ENCODE assay signal across 23 cellular contexts in the genomic region with DNA sequence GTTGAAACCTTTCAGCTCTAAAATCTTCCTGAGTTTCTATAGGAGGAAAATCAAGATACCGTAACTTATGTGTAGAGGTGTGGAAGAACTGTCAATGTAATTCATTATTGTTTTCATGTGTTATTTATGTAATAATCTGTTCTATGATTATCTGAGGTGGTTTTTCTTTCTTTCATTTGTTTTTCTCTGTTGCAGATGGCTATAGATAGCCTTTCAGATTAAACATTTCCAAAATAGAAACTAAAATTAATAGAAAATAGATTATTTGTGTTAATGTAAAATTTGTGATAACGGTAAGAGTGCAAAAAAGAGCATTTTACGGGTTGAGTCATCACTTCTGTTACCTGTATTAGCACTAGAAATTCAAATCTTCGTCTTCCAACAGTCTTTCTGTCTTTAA.
"Had no signal": no experiment of that assay in that cellular context is flagged by ENCODE, and none has a peak within 500 bp of the region (broad histone marks: within the 10 kb centered on the region; RNA-seq: fewer than 3 reads in every experiment).

No MANE protein-coding gene starts in this region.

- H3K36me3 ChIP-seq: ovary, right atrium auricular region had no signal

- H3K27ac ChIP-seq: heart left ventricle, neural progenitor cell, ovary, right atrium auricular region, sigmoid colon, skin epidermis, suprapubic skin, thyroid gland had no signal

- H3K4me3 Mint-ChIP-seq: natural killer cell treated with Interleukin-12 subunit alpha and Interleukin-12 subunit beta and Interleukin-15 and Interleukin-18, amount 100 ng/mL, for 72 hours; neural progenitor cell; type B pancreatic cell had no signal

- H2AFZ ChIP-seq: neural progenitor cell had no signal

- H3K27ac Mint-ChIP-seq: neural progenitor cell, type B pancreatic cell had no signal

- FAIRE-seq: frontal cortex had no signal

- ATAC-seq: esophagus mucosa; left colon; natural killer cell treated with Interleukin-12 subunit alpha and Interleukin-12 subunit beta and Interleukin-15 and Interleukin-18, amount 100 ng/mL, for 72 hours; stimulated activated naive CD8-positive, alpha-beta T cell treated with anti-CD3 and anti-CD28 coated beads, Interleukin-15, Interleukin-2, amounts not matched to agents 100 U/mL and 50 U/mL, for 24 hours had no signal

- H3K4me3 ChIP-seq: heart left ventricle, lung, neural progenitor cell, ovary, right atrium auricular region, sigmoid colon, skin epidermis, suprapubic skin, thyroid gland had no signal

- H3K9me3 Mint-ChIP-seq: natural killer cell treated with Interleukin-12 subunit alpha and Interleukin-12 subunit beta and Interleukin-15 and Interleukin-18, amount 100 ng/mL, for 72 hours; neural progenitor cell; type B pancreatic cell had no signal

- H3K27me3 Mint-ChIP-seq: natural killer cell treated with Interleukin-12 subunit alpha and Interleukin-12 subunit beta and Interleukin-15 and Interleukin-18, amount 100 ng/mL, for 72 hours; type B pancreatic cell had no signal

- H3K9ac ChIP-seq: neural progenitor cell had no signal

- DNase-seq: effector memory CD4-positive, alpha-beta T cell; heart left ventricle; hippocampal formation; left colon; left ventricle myocardium superior; mesenchymal stem cell; midbrain; nucleus accumbens; ovary; sigmoid colon; stimulated activated CD4-positive, alpha-beta T cell treated with anti-CD3 and anti-CD28 coated beads, Interleukin-2, amount 100 ng/mL, for 24 hours; stimulated activated CD4-positive, alpha-beta T cell treated with anti-CD3 and anti-CD28 coated beads, Interleukin-4, amount 100 ng/mL, for 4 hours; stimulated activated naive CD8-positive, alpha-beta T cell treated with anti-CD3 and anti-CD28 coated beads, Interleukin-15, Interleukin-2, amounts not matched to agents 100 U/mL and 50 U/mL, for 24 hours; thyroid gland had no signal

- H3K4me2 ChIP-seq: neural progenitor cell had no signal

- H3K4me1 ChIP-seq: heart left ventricle, neural progenitor cell, right atrium auricular region, sigmoid colon, suprapubic skin, thyroid gland had no signal

- H3K9me3 ChIP-seq: heart left ventricle, ovary, right atrium auricular region, sigmoid colon, suprapubic skin, thyroid gland had no signal

- H3K27me3 ChIP-seq: heart left ventricle, neural progenitor cell, ovary, right atrium auricular region, sigmoid colon, suprapubic skin, thyroid gland had no signal
